ENCODE assay signal across 16 cellular contexts in genomic region chr16:4534151-4534790, GRCh38. TPM values are rescaled to one million over a fixed set of nuclear protein-coding genes. Genes with fewer than 3 reads are reported as not detected.
DNase-seq lines count a peak whose midpoint lies in the region; ATAC-seq and TF ChIP-seq lines count a peak whose summit lies in the region.
"Had no signal": no experiment of that assay in that cellular context is flagged by ENCODE, and none has a peak within 500 bp of the region (broad histone marks: within the 10 kb centered on the region; RNA-seq: fewer than 3 reads in every experiment).

No MANE protein-coding gene starts in this region.

- H3K27ac ChIP-seq in RWPE1 (peak overlapping the region; percentile 7; the same call in 1 of the 2 replicates), duodenal mucosa (ENCODE audit: low read depth, low read length) (peak overlapping the region; percentile 48), skeletal muscle tissue (ENCODE audit: low read depth, low read length) (peak overlapping the region; percentile 42)

- peak overlapping the region; percentile 4 for H3K27ac Mint-ChIP-seq in activated naive CD4-positive, alpha-beta T cell treated with anti-CD3 and anti-CD28 coated beads, Interleukin-2, amount 50 U/mL, for 24 hours

- H3K4me3 Mint-ChIP-seq in activated naive CD4-positive, alpha-beta T cell treated with anti-CD3 and anti-CD28 coated beads, Interleukin-2, amount 50 U/mL, for 24 hours, result peak overlapping the region; percentile 49

- H3K36me3 ChIP-seq in duodenal mucosa (ENCODE audit: control insufficient read depth in 1 of 2, insufficient read depth in 2 of 2, low read length in 2 of 2) (peaks cover 4 to 16% of the 10 kb centered on the region in 2 donors), skeletal muscle tissue (ENCODE audit: control insufficient read depth in 3 of 3, insufficient read depth in 3 of 3, low read length in 3 of 3) (peaks cover 0 to 3% (median 2%) of the 10 kb centered on the region in 3 donors)

- H3K4me1 ChIP-seq in duodenal mucosa (ENCODE audit: control insufficient read depth in 1 of 2, insufficient read depth in 2 of 2, low read length in 2 of 2) (peaks cover 11 to 21% of the 10 kb centered on the region in 2 donors), skeletal muscle tissue (ENCODE audit: control insufficient read depth in 3 of 3, insufficient read depth in 3 of 3, low read length in 3 of 3) (peaks cover 32 to 45% (median 36%) of the 10 kb centered on the region in 3 donors)

- H3K9me3 ChIP-seq in duodenal mucosa (ENCODE audit: control insufficient read depth in 1 of 2, low read length in 2 of 2) (peaks cover 3 to 6% of the 10 kb centered on the region in 2 donors), skeletal muscle tissue (ENCODE audit: control insufficient read depth in 3 of 3, low read length in 3 of 3) (no peaks in the 10 kb centered on the region)
- H3K9me3 ChIP-seq: Peyer's patch had no signal

- CTCF ChIA-PET in RWPE1 (lab: Yijun Ruan, JAX), result interaction anchor here (0.5 kb wide), 1 partner anchor 492 kb away, joined by 5 read pairs; no protein-coding TSS in a partner anchor

- no peak for ATAC-seq in HG03108 (IDR thresholded peaks at IDR 0.05; ENCODE audit: unreplicated experiment)
- ATAC-seq: K562 had no signal

- H3K9me3 Mint-ChIP-seq in activated naive CD4-positive, alpha-beta T cell treated with anti-CD3 and anti-CD28 coated beads, Interleukin-2, amount 50 U/mL, for 24 hours, result no peaks in the 10 kb centered on the region

- peaks cover 71% of the 10 kb centered on the region for H3K4me1 Mint-ChIP-seq in activated naive CD4-positive, alpha-beta T cell treated with anti-CD3 and anti-CD28 coated beads, Interleukin-2, amount 50 U/mL, for 24 hours

- H3K27me3 ChIP-seq in duodenal mucosa (ENCODE audit: control insufficient read depth in 1 of 2, insufficient read depth in 2 of 2, low read length in 2 of 2) (no peaks in the 10 kb centered on the region), skeletal muscle tissue (ENCODE audit: control insufficient read depth in 3 of 3, insufficient read depth in 3 of 3, low read length in 3 of 3) (no peaks in the 10 kb centered on the region)
- H3K27me3 ChIP-seq: Peyer's patch had no signal

- POLR2A ChIA-PET in RWPE1 (lab: Yijun Ruan, JAX; ENCODE audit: low non-redundant PET), result no interaction called here

- H3K36me3 Mint-ChIP-seq in activated naive CD4-positive, alpha-beta T cell treated with anti-CD3 and anti-CD28 coated beads, Interleukin-2, amount 50 U/mL, for 24 hours, result peaks cover 1% of the 10 kb centered on the region

- H3K27me3 Mint-ChIP-seq in activated naive CD4-positive, alpha-beta T cell treated with anti-CD3 and anti-CD28 coated beads, Interleukin-2, amount 50 U/mL, for 24 hours, result no peaks in the 10 kb centered on the region

- DNase-seq in activated naive CD4-positive, alpha-beta T cell treated with Interleukin-2 at 50 U/mL for 16 hours, result no peak
- no peak for DNase-seq in RWPE1 (ENCODE audit: low spot score)
- DNase-seq in ureter (ENCODE audit: low spot score), result no peak
- no peak for DNase-seq in SIG-M5 (lab: John Stamatoyannopoulos, UW)
- DNase-seq: central memory CD4-positive, alpha-beta T cell; COR-L47; foreskin melanocyte; NCI-H2081 treated with DMSO at 0.1 percent for 48 hours; NCI-H526 treated with DMSO at 0.1 percent for 48 hours; Peyer's patch; stimulated activated CD4-positive, alpha-beta T cell treated with anti-CD3 and anti-CD28 coated beads, Interleukin-15, amount 100 ng/mL, for 24 hours had no signal

- no peak for TF ChIP-seq CTCF in RWPE1 (conservative IDR thresholded peaks at IDR 0.05; ENCODE audit: low read depth)

- H3K9ac ChIP-seq in duodenal mucosa (ENCODE audit: low read depth in 1 of 2, low read length in 2 of 2), result no peak overlapping the region
- no peak overlapping the region for H3K9ac ChIP-seq in skeletal muscle tissue (ENCODE audit: low read depth in 1 of 3, low read length in 3 of 3)

- H3K4me3 ChIP-seq in duodenal mucosa (ENCODE audit: low read depth in 1 of 2, low read length in 2 of 2) (no peak overlapping the region), skeletal muscle tissue (ENCODE audit: low read length in 3 of 3) (no peak overlapping the region)
- H3K4me3 ChIP-seq: K562, Peyer's patch had no signal

RNA-seq across cellular contexts. Expression of gene CDIP1, which starts 4.3 kb away (rescaled TPM):
- 7.8 TPM for total RNA-seq in skeletal muscle tissue
- 32.4 TPM for total RNA-seq in ureter

RNA-seq across cellular contexts. Expression of gene C16orf96, which starts 21.9 kb away (rescaled TPM):
- total RNA-seq in skeletal muscle tissue (0.52 TPM), ureter (not detected)
- total RNA-seq: K562, Peyer's patch had no signal

RNA-seq across cellular contexts. Expression of gene HMOX2, which starts 58.1 kb away (rescaled TPM):
- total RNA-seq in skeletal muscle tissue, result 31.8 TPM
- total RNA-seq in ureter, result 44.2 TPM

RNA-seq across cellular contexts. Expression of gene NMRAL1, which starts 59.8 kb away (rescaled TPM):
- total RNA-seq in skeletal muscle tissue (14.1 TPM), ureter (54.5 TPM)
